Comparison of ENCODE assay signal across 1 cellular context in genomic region chr1:100352267-100353072, GRCh38.
TF ChIP-seq lines count a peak whose summit lies in the region.

Gene CDC14A (plus strand): TSS chr1:100352506. CDS start chr1:100352955, 449 bp downstream.

TF ChIP-seq in HEK293, 187 proteins besides CTCF, POLR2A, EP300 and RAD21 (continued from another document and continues in another):
- no peak for TF ChIP-seq ZNF311 (tag by site-specific recombination; IDR thresholded peaks at IDR 0.05; ENCODE audit: borderline replicate concordance)
- no peak for TF ChIP-seq ZNF140 (tag by site-specific recombination; IDR thresholded peaks at IDR 0.05)
- TF ChIP-seq ZNF184 (tag by site-specific recombination; IDR thresholded peaks at IDR 0.05): no peak
- TF ChIP-seq ZNF555 (tag by site-specific recombination; conservative IDR thresholded peaks at IDR 0.05): no peak
- TF ChIP-seq ZNF248 (tag by site-specific recombination; IDR thresholded peaks at IDR 0.05): no peak
- no peak for TF ChIP-seq ZNF530 (tag by site-specific recombination; IDR thresholded peaks at IDR 0.05; ENCODE audit: low read depth)
- TF ChIP-seq KLF8 (tag by site-specific recombination; IDR thresholded peaks at IDR 0.05): peak; percentile 38
- TF ChIP-seq ZNF677 (tag by site-specific recombination; IDR thresholded peaks at IDR 0.05): no peak
- no peak for TF ChIP-seq ZNF518A (tag by site-specific recombination; conservative IDR thresholded peaks at IDR 0.05; ENCODE audit: low read depth)
- no peak; the same call in none of the 2 replicates for TF ChIP-seq YY1 (tag by site-specific recombination; IDR thresholded peaks at IDR 0.05)
- peak; percentile 22; the same call in 1 of the 2 replicates for TF ChIP-seq YY2 (tag by site-specific recombination; IDR thresholded peaks at IDR 0.05)
- TF ChIP-seq ZNF76 (tag by site-specific recombination; IDR thresholded peaks at IDR 0.05; ENCODE audit: borderline replicate concordance, low read depth): peak; percentile 18
- TF ChIP-seq ZSCAN16 (tag by site-specific recombination; IDR thresholded peaks at IDR 0.05): no peak
- TF ChIP-seq OVOL3 (tag by site-specific recombination; IDR thresholded peaks at IDR 0.05): no peak
- TF ChIP-seq ZNF335 (tag by site-specific recombination; conservative IDR thresholded peaks at IDR 0.05): peak; percentile 70
- TF ChIP-seq ZNF692 (tag by site-specific recombination; IDR thresholded peaks at IDR 0.05): no peak; the same call in 1 of the 2 replicates
- no peak for TF ChIP-seq ZNF580 (tag by site-specific recombination; IDR thresholded peaks at IDR 0.05)
- no peak for TF ChIP-seq ZNF132 (tag by site-specific recombination; IDR thresholded peaks at IDR 0.05; ENCODE audit: borderline replicate concordance)
- TF ChIP-seq INSM2 (tag by site-specific recombination; IDR thresholded peaks at IDR 0.05): no peak; the same call in 1 of the 2 replicates
- peak; percentile 37; the same call in 1 of the 2 replicates for TF ChIP-seq OSR2 (tag by site-specific recombination; IDR thresholded peaks at IDR 0.05)
- TF ChIP-seq PRDM4 (tag by site-specific recombination; IDR thresholded peaks at IDR 0.05): peak; percentile 7
- no peak for TF ChIP-seq HOXA7 (CRISPR knock-in tag; IDR thresholded peaks at IDR 0.05; ENCODE audit: borderline replicate concordance)
- TF ChIP-seq ZNF157 (tag by site-specific recombination; IDR thresholded peaks at IDR 0.05): no peak
- TF ChIP-seq GLIS1 (tag by site-specific recombination; IDR thresholded peaks at IDR 0.05): peak; percentile 34; the same call in 1 of the 2 replicates
- no peak for TF ChIP-seq ZBTB48 (tag by site-specific recombination; IDR thresholded peaks at IDR 0.05)
- peak; percentile 84 for TF ChIP-seq KLF16 (tag by site-specific recombination; IDR thresholded peaks at IDR 0.05)
- no peak for TF ChIP-seq ZNF558 (tag by site-specific recombination; IDR thresholded peaks at IDR 0.05)
- peak; percentile 27; the same call in 1 of the 2 replicates for TF ChIP-seq ZNF449 (tag by site-specific recombination; IDR thresholded peaks at IDR 0.05)
- peak; percentile 63; the same call in 1 of the 2 replicates for TF ChIP-seq ZNF10 (tag by site-specific recombination; IDR thresholded peaks at IDR 0.05)
- TF ChIP-seq ZNF544 (tag by site-specific recombination; IDR thresholded peaks at IDR 0.05): no peak
- TF ChIP-seq ZNF747 (tag by site-specific recombination; IDR thresholded peaks at IDR 0.05): no peak
- TF ChIP-seq ZNF174 (tag by site-specific recombination; IDR thresholded peaks at IDR 0.05): no peak
- TF ChIP-seq ZNF639 (tag by site-specific recombination; IDR thresholded peaks at IDR 0.05): no peak
- TF ChIP-seq ZNF785 (tag by site-specific recombination; IDR thresholded peaks at IDR 0.05): no peak
- no peak for TF ChIP-seq ZNF239 (tag by site-specific recombination; IDR thresholded peaks at IDR 0.05)
- no peak for TF ChIP-seq ZNF280D (tag by site-specific recombination; IDR thresholded peaks at IDR 0.05)
- TF ChIP-seq SP2 (tag by site-specific recombination; IDR thresholded peaks at IDR 0.05): peak; percentile 90
- peak; percentile 18; the same call in 1 of the 2 replicates for TF ChIP-seq ZFP37 (tag by site-specific recombination; IDR thresholded peaks at IDR 0.05)
- TF ChIP-seq SALL2 (tag by site-specific recombination; IDR thresholded peaks at IDR 0.05; ENCODE audit: borderline replicate concordance): no peak
- TF ChIP-seq ZNF654 (tag by site-specific recombination; IDR thresholded peaks at IDR 0.05; ENCODE audit: low read depth): no peak
- TF ChIP-seq ZNF398 (tag by site-specific recombination; IDR thresholded peaks at IDR 0.05): peak; percentile 98
- TF ChIP-seq BCL6B (tag by site-specific recombination; IDR thresholded peaks at IDR 0.05): no peak
